8 cellular contexts compared by ENCODE assay signal in the genomic region with DNA sequence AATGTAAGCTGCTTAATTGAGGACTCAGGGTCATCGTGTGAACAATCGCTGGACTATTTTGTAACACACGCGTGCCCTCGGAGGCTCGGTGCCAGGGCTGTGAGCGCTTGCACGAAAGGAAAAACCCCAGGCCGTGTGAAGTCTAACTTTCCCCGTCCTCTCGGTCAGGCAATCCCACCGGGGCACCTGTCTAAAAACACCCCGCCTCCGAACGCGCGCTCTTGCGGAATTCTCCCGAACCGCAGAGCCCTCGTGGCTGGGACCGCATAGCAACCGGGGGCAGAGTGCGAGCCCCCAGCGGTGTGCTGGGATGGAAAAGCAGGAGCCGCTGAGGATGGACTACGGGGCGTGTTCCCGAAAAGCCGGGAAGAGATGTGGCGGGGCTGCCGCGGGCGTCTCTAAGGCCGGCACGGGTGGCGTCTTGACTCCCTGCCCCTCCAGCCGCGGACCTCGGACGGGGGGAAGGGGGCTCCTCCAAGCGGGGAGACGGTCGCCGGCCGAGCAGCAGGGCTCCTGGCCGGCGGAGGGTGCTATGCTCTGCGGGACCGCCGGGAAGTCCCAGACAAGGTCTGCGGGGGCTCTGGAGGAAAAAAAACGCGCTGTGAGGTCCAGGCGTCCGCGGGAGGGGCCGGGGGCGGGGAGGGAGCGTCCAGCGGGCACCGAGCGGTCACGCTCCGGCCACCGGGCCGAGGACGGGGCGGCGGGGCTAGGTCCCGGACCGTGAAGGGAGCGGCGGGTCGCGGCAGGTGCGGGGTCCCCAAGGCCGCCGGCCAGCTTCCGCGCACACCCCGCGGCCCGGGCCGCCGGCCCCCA. TPM values are rescaled to one million over a fixed set of nuclear protein-coding genes. Genes with fewer than 3 reads are reported as not detected.
DNase-seq lines count a peak whose midpoint lies in the region; ATAC-seq, FAIRE-seq and TF ChIP-seq lines count a peak whose summit lies in the region.

No MANE protein-coding gene starts in this region.

- H3K79me2 ChIP-seq in PC-9 (ENCODE audit: low read depth), result peaks cover 35% of the 10 kb centered on the region

- H4K8ac ChIP-seq in neuronal stem cell (ENCODE audit: low read depth, low read length), result no peak overlapping the region

- H3K4me1 ChIP-seq in A673 (ENCODE audit: insufficient read depth, low read length, poor library complexity, severe bottlenecking) (peaks cover 7% of the 10 kb centered on the region), PC-9 (replicated peaks; ENCODE audit: insufficient read depth) (peaks cover 15% of the 10 kb centered on the region), neuronal stem cell (ENCODE audit: control insufficient read depth in 2 of 2, insufficient read depth in 1 of 2, low read depth in 1 of 2, low read length in 2 of 2) (peaks cover 0 to 1% of the 10 kb centered on the region in 2 donors), transverse colon (peaks cover 5 to 31% (median 19%) of the 10 kb centered on the region in 4 donors)

- peak overlapping the region; percentile 40 for H3K14ac ChIP-seq in neuronal stem cell (ENCODE audit: low read length)

- no peak overlapping the region for H4K91ac ChIP-seq in neuronal stem cell (ENCODE audit: low read depth, low read length, poor library complexity)

- H3K36me3 ChIP-seq in A673 (ENCODE audit: insufficient read depth, low read length, poor library complexity, severe bottlenecking) (no peaks in the 10 kb centered on the region), PC-9 (ENCODE audit: low read depth) (0 out of 2 replicates have a peak, but pooled peaks cover 3% of the 10 kb centered on the region), neuronal stem cell (replicated peaks in 1 of 2; ENCODE audit: control insufficient read depth in 2 of 2, insufficient read depth in 2 of 2, low read length in 2 of 2) (peaks cover 0 to 29% of the 10 kb centered on the region in 2 donors), transverse colon (no peaks in the 10 kb centered on the region)

- BruUV-seq in A673 (replicated peaks; lab: Mats Ljungman, UMichigan) (no TSS peak), PC-9 (replicated peaks; lab: Mats Ljungman, UMichigan) (TSS peak; percentile 37)

- CTCF ChIA-PET in A673 (lab: Charles Lee), result interaction anchor here (0.5 kb wide), 1 partner anchor 197 kb away, joined by 3 read pairs; no protein-coding TSS in a partner anchor
- CTCF ChIA-PET in PC-9 (lab: Charles Lee), result interaction anchor here (0.6 kb wide), 1 partner anchor 69 kb away, joined by 4 read pairs; no protein-coding TSS in a partner anchor

- no peak overlapping the region for H2BK120ac ChIP-seq in neuronal stem cell (ENCODE audit: low read depth, low read length)

- TF ChIP-seq CTCF in A673 (conservative IDR thresholded peaks at IDR 0.05; ENCODE audit: low read depth, low read length), result peak; percentile 17; the same call in 1 of the 2 replicates
- TF ChIP-seq CTCF in PC-9 (conservative IDR thresholded peaks at IDR 0.05), result no peak
- peak; percentile 30 for TF ChIP-seq CTCF in fibroblast of villous mesenchyme (IDR thresholded peaks at IDR 0.05; ENCODE audit: insufficient read depth, low read depth, low read length)
- peak; percentile 25 to 49 (median 30) for TF ChIP-seq CTCF in transverse colon (IDR thresholded peaks at IDR 0.05)

- H4K20me1 ChIP-seq in PC-9 (ENCODE audit: insufficient read depth), result no peaks in the 10 kb centered on the region

- H3K4ac ChIP-seq in neuronal stem cell (ENCODE audit: low read length), result no peak overlapping the region

- in situ Hi-C loops in transverse colon (cut with MboI; ENCODE audit: low pct_ligation_motif_present in 1 of 4, low pct_unique_long_range_greater_than_20kb in 1 of 4, low sequenced_read_pairs in 3 of 4), result loop anchor here in 2 of 4 donors (5.0 to 10.0 kb wide), 2 partner anchors 103 to 106 kb away; no protein-coding TSS in a partner anchor

- H3K23ac ChIP-seq in neuronal stem cell (ENCODE audit: low read depth, low read length, poor library complexity), result peak overlapping the region; percentile 90

- H3K9me3 ChIP-seq in A673 (ENCODE audit: low read depth, low read length, poor library complexity, severe bottlenecking) (no peaks in the 10 kb centered on the region), PC-9 (ENCODE audit: insufficient read depth, low read depth) (no peaks in the 10 kb centered on the region), neuronal stem cell (replicated peaks in 1 of 2; ENCODE audit: control insufficient read depth in 2 of 2, insufficient read depth in 1 of 2, low read depth in 1 of 2, low read length in 2 of 2) (peaks cover 0 to 2% of the 10 kb centered on the region in 2 donors), transverse colon (no peaks in the 10 kb centered on the region)

- H3F3A ChIP-seq in PC-9 (ENCODE audit: insufficient read depth, low read depth), result no peaks in the 10 kb centered on the region

- TF ChIP-seq EP300 in transverse colon (IDR thresholded peaks at IDR 0.05; ENCODE audit: low read depth), result no peak

- peak; percentile 87 for FAIRE-seq in GM12892 (lab: Jason Lieb, UNC)

- peak; percentile 40 for DNase-seq in A673 (ENCODE audit: low spot score)
- DNase-seq in GM12892 (ENCODE audit: insufficient read length), result no peak
- DNase-seq in PC-9, result peak; percentile 26 to 53
- DNase-seq in activated T-helper 9 cell treated with anti-CD3 and anti-CD28 coated beads, Interleukin-2, amount 50 U/mL, for 16 hours (ENCODE audit: low read depth), result peak; percentile 44
- peak; percentile 82 for DNase-seq in fibroblast of villous mesenchyme (ENCODE audit: low read depth)
- DNase-seq in neuronal stem cell (ENCODE audit: low spot score), result peak; percentile 39
- peak; percentile 71 for DNase-seq in transverse colon

- H3K9ac ChIP-seq in neuronal stem cell (ENCODE audit: low read depth, low read length, poor library complexity), result peak overlapping the region; percentile 75

- WGBS in neuronal stem cell (ENCODE audit: extremely low coverage in 2 of 2, insufficient read length in 2 of 2, insufficient replicate concordance in 1 of 2), 2 donors, result no CpG with 5 or more reads among the region's 86 CpGs
- WGBS in transverse colon (ENCODE audit: low coverage in 1 of 2), 2 donors, result 0% methylated on average over 9 to 47 of the region's 86 CpGs

- H3K79me1 ChIP-seq in neuronal stem cell (ENCODE audit: low read depth, low read length), result no peaks in the 10 kb centered on the region

- no peaks in the 10 kb centered on the region for H3K27me3 ChIP-seq in A673 (replicated peaks; ENCODE audit: insufficient read depth, low read depth, low read length, poor library complexity)
- H3K27me3 ChIP-seq in PC-9 (ENCODE audit: insufficient read depth, low read depth), result no peaks in the 10 kb centered on the region
- H3K27me3 ChIP-seq in neuronal stem cell (ENCODE audit: control insufficient read depth in 3 of 3, insufficient read depth in 3 of 3, low read depth in 1 of 3, low read length in 3 of 3), result peaks cover 0 to 18% (median 8%) of the 10 kb centered on the region in 3 experiments
- no peaks in the 10 kb centered on the region for H3K27me3 ChIP-seq in transverse colon

- H2BK12ac ChIP-seq in neuronal stem cell (ENCODE audit: low read length), result no peak overlapping the region

- H2AFZ ChIP-seq in PC-9 (no peak overlapping the region), neuronal stem cell (ENCODE audit: low read length) (peak overlapping the region; percentile 89)

- H3K4me2 ChIP-seq in PC-9 (peak overlapping the region; percentile 82), neuronal stem cell (ENCODE audit: insufficient read depth, low read length, poor library complexity, severe bottlenecking) (peak overlapping the region; percentile 92)

- H3K9me2 ChIP-seq in PC-9 (ENCODE audit: insufficient read depth), result no peaks in the 10 kb centered on the region

- peak overlapping the region; percentile 90 for H3K18ac ChIP-seq in neuronal stem cell (ENCODE audit: low read length)

- intact Hi-C loops in A673 (cut with micrococcal nuclease; ENCODE audit: unreplicated experiment), result loop anchor here (5.0 kb wide), 1 partner anchor 42 kb away; no protein-coding TSS in a partner anchor
- intact Hi-C loops in PC-9 (cut with micrococcal nuclease; ENCODE audit: unreplicated experiment), result loop anchor here (1.0 kb wide), 1 partner anchor 397 kb away; no protein-coding TSS in a partner anchor
- intact Hi-C loops in transverse colon (cut with DNase I; ENCODE audit: low total_unique reads), result loop anchor here (10.0 kb wide), 1 partner anchor 54 kb away; the partner anchor contains the start of gene C2CD2

- ATAC-seq in HG03025 (IDR thresholded peaks at IDR 0.05; ENCODE audit: low FRiP score, unreplicated experiment), result peak; percentile 34

- POLR2A ChIA-PET in A673 (lab: Charles Lee; ENCODE audit: low non-redundant PET), result no interaction called here
- POLR2A ChIA-PET in PC-9 (lab: Charles Lee; ENCODE audit: unreplicated experiment), result interaction anchor here (0.5 to 0.7 kb wide), 6 partner anchors 15 to 413 kb away, joined by 3 to 7 read pairs (median 4); no protein-coding TSS in a partner anchor

- H3K27ac ChIP-seq in A673 (ENCODE audit: low read depth, low read length, poor library complexity, severe bottlenecking) (peak overlapping the region; percentile 97), PC-9 (peak overlapping the region; percentile 90), neuronal stem cell (replicated peaks; ENCODE audit: low read length) (peak overlapping the region; percentile 68), transverse colon (peak overlapping the region; percentile 96 to 99 (median 99))

- H2AK5ac ChIP-seq in neuronal stem cell (ENCODE audit: low read depth, low read length), result no peak overlapping the region

- TF ChIP-seq POLR2A in GM12892 (IDR thresholded peaks at IDR 0.05; ENCODE audit: low read depth, low read length) (no peak; the same call in 1 of the 2 replicates), transverse colon (IDR thresholded peaks at IDR 0.05) (no peak)

- H3K4me3 ChIP-seq in A673 (ENCODE audit: low read depth, low read length, poor library complexity, severe bottlenecking) (peak overlapping the region; percentile 89), PC-9 (peak overlapping the region; percentile 85), fibroblast of villous mesenchyme (ENCODE audit: low read depth, low read length) (peak overlapping the region; percentile 76), neuronal stem cell (ENCODE audit: low read length in 2 of 2) (peak overlapping the region; percentile 55 to 87), transverse colon (peak overlapping the region; percentile 69 to 99 (median 91))

- H2BK5ac ChIP-seq in neuronal stem cell (ENCODE audit: low read length), result no peak overlapping the region

- no peak overlapping the region for H2BK15ac ChIP-seq in neuronal stem cell (ENCODE audit: low read length)

RNA-seq across cellular contexts. Expression of gene ZBTB21, which starts 0.9 kb away (rescaled TPM):
- total RNA-seq in A673 (2021) (19.5 and 20.7 TPM in 2 replicates), PC-9 (2021) (9.1 and 13.5 TPM in 2 replicates), fibroblast of villous mesenchyme (18.7 and 19.0 TPM in 2 replicates), transverse colon (10 to 100 TPM in 2 of 4 donors, 1 to 10 TPM in 2; 5.2 to 19.5 (median 9.7) TPM)
- polyA plus RNA-seq in GM12892 (2012; ENCODE audit: missing spikeins), result 9.0 TPM
- 11.2 TPM for polyA plus RNA-seq in neuronal stem cell (2013, experiment 1 of 2)
- polyA plus RNA-seq in neuronal stem cell (2013, experiment 2 of 2), result 11.2 TPM

RNA-seq across cellular contexts. Expression of gene C2CD2, which starts 55.4 kb away (rescaled TPM):
- total RNA-seq in A673 (2021) (9.2 and 10.8 TPM in 2 replicates), PC-9 (2021) (26.8 and 27.9 TPM in 2 replicates), fibroblast of villous mesenchyme (22.2 and 25.0 TPM in 2 replicates), transverse colon (10 to 100 TPM in 1 of 4 donors, 1 to 10 TPM in 3; 3.0 to 15.7 (median 7.4) TPM)
- polyA plus RNA-seq in GM12892 (2012; ENCODE audit: missing spikeins), result 12.8 TPM
- polyA plus RNA-seq in neuronal stem cell (2013, experiment 1 of 2), result 9.9 TPM
- polyA plus RNA-seq in neuronal stem cell (2013, experiment 2 of 2), result 10.7 TPM
